24 cellular contexts compared by ENCODE assay signal in genomic region chr14:73665130-73665529, GRCh38. TPM values are rescaled to one million over a fixed set of nuclear protein-coding genes. Genes with fewer than 3 reads are reported as not detected.
DNase-seq lines count a peak whose midpoint lies in the region; ATAC-seq, FAIRE-seq and TF ChIP-seq lines count a peak whose summit lies in the region.
"Had no signal": no experiment of that assay in that cellular context is flagged by ENCODE, and none has a peak within 500 bp of the region (broad histone marks: within the 10 kb centered on the region; RNA-seq: fewer than 3 reads in every experiment).

No MANE protein-coding gene starts in this region.

- POLR2A ChIA-PET in HepG2 (lab: Yijun Ruan, JAX) = no interaction called here

- H3K4me3 Mint-ChIP-seq in astrocyte (ENCODE audit: unreplicated experiment) (no peak overlapping the region), type B pancreatic cell (no peak overlapping the region)
- H3K4me3 Mint-ChIP-seq: CD4-positive, CD25-positive, alpha-beta regulatory T cell; CD8-positive, alpha-beta T cell; HFFc6 had no signal

- no peak overlapping the region for H3K18ac ChIP-seq in mesendoderm (ENCODE audit: low read length)

- no peak overlapping the region for H3K4ac ChIP-seq in mesendoderm (ENCODE audit: low read depth, low read length)

- WGBS in HepG2 (ENCODE audit: low lambda C conversion rate) = 86% methylated on average over 2 of the region's 2 CpGs
- WGBS in right lobe of liver (ENCODE audit: insufficient coverage, low coverage, low lambda C conversion rate, missing lambda C conversion rate) = 94% methylated on average over 2 of the region's 2 CpGs
- no CpG with 5 or more reads among the region's 2 CpGs for WGBS in mesendoderm (ENCODE audit: extremely low coverage, insufficient coverage, low lambda C conversion rate)

- H3K27ac Mint-ChIP-seq in astrocyte (ENCODE audit: unreplicated experiment) (no peak overlapping the region), type B pancreatic cell (no peak overlapping the region)
- H3K27ac Mint-ChIP-seq: CD4-positive, CD25-positive, alpha-beta regulatory T cell; CD8-positive, alpha-beta T cell; HFFc6 had no signal

- H4K5ac ChIP-seq in mesendoderm (ENCODE audit: low read length) = no peak overlapping the region

- in situ Hi-C loops in HepG2 (cut with HindIII; ENCODE audit: extremely low pct_ligation_motif_present, low pct_unique_long_range_greater_than_20kb) = no loop called here

- H3K36me3 Mint-ChIP-seq in astrocyte (ENCODE audit: low read depth, unreplicated experiment) = peaks cover 2% of the 10 kb centered on the region
- H3K36me3 Mint-ChIP-seq in type B pancreatic cell = peaks cover 16% of the 10 kb centered on the region

- H3K4me2 ChIP-seq in HepG2 (ENCODE audit: low read depth, low read length) (no peak overlapping the region), astrocyte (ENCODE audit: low read length) (no peak overlapping the region), mesendoderm (ENCODE audit: low read length) (no peak overlapping the region)
- H3K4me2 ChIP-seq: BLaER1 treated with 17β-estradiol and CSF1 and Interleukin-3, amounts not matched to agents 10 nM and 100 nM had no signal

- no peak overlapping the region for H3K56ac ChIP-seq in mesendoderm (ENCODE audit: low read length)

- no peaks in the 10 kb centered on the region for H3K9me3 Mint-ChIP-seq in astrocyte (ENCODE audit: unreplicated experiment)
- peaks cover 4% of the 10 kb centered on the region for H3K9me3 Mint-ChIP-seq in type B pancreatic cell
- H3K9me3 Mint-ChIP-seq: CD4-positive, CD25-positive, alpha-beta regulatory T cell; CD8-positive, alpha-beta T cell; HFFc6 had no signal

- no TSS peak for BruUV-seq in HepG2 (replicated peaks; lab: Mats Ljungman, UMichigan)

- intact Hi-C loops in HepG2 (cut with micrococcal nuclease; ENCODE audit: unreplicated experiment) (loop anchor here (2.0 kb wide), 1 partner anchor 48 kb away; no protein-coding TSS in a partner anchor), right lobe of liver (cut with DNase I) (no loop called here)

- peaks cover 25% of the 10 kb centered on the region for H3K4me1 ChIP-seq in HepG2 (ENCODE audit: insufficient read depth, low read length)
- H3K4me1 ChIP-seq in right lobe of liver = peaks cover 0 to 9% (median 2%) of the 10 kb centered on the region in 4 donors
- H3K4me1 ChIP-seq in astrocyte (ENCODE audit: insufficient read depth, low read length) = peaks cover 11% of the 10 kb centered on the region
- H3K4me1 ChIP-seq in mesendoderm (ENCODE audit: control insufficient read depth, low read depth, low read length) = no peaks in the 10 kb centered on the region
- H3K4me1 ChIP-seq: BE2C had no signal

- no peak for FAIRE-seq in HepG2 (lab: Jason Lieb, UNC)
- FAIRE-seq in astrocyte (lab: Jason Lieb, UNC) = no peak
- FAIRE-seq: A204.1, G401.6, GM12878, GM19239, H54 had no signal

- H3K27me3 Mint-ChIP-seq in astrocyte (ENCODE audit: low read depth, unreplicated experiment) (no peaks in the 10 kb centered on the region), type B pancreatic cell (no peaks in the 10 kb centered on the region)
- H3K27me3 Mint-ChIP-seq: CD4-positive, CD25-positive, alpha-beta regulatory T cell had no signal

- no peak for DNase-seq in HepG2 (ENCODE audit: low spot score)
- DNase-seq in right lobe of liver = no peak
- DNase-seq in astrocyte (ENCODE audit: low read depth) = no peak
- peak; percentile 2 for DNase-seq in mesendoderm
- no peak for DNase-seq in activated CD4-positive, alpha-beta T cell treated with anti-CD3 and anti-CD28 coated beads for 4 hours
- no peak for DNase-seq in type B pancreatic cell (ENCODE audit: extremely low spot score, unreplicated experiment)
- DNase-seq: ACHN; AML-193; BE2C; Caco-2; CD4-positive, CD25-positive, alpha-beta regulatory T cell; CD8-positive, alpha-beta T cell; DMS153; DND-41; GM23248; HFFc6 had no signal

- H3K9ac ChIP-seq in HepG2 (ENCODE audit: insufficient read depth, low read depth, low read length) = no peak overlapping the region
- no peak overlapping the region for H3K9ac ChIP-seq in astrocyte (ENCODE audit: low read length)
- no peak overlapping the region for H3K9ac ChIP-seq in mesendoderm (ENCODE audit: low read length)
- H3K9ac ChIP-seq: BLaER1 treated with 17β-estradiol and CSF1 and Interleukin-3, amounts not matched to agents 10 nM and 100 nM; GM23248 had no signal

- H4K8ac ChIP-seq in mesendoderm (ENCODE audit: low read depth, low read length) = no peak overlapping the region

- H3K27ac ChIP-seq in HepG2 (ENCODE audit: extremely low read length, insufficient read depth, low read length) (no peak overlapping the region), right lobe of liver (no peak overlapping the region), astrocyte (ENCODE audit: low read depth, low read length) (peak overlapping the region; percentile 3), mesendoderm (ENCODE audit: low read depth, low read length) (no peak overlapping the region)
- H3K27ac ChIP-seq: 22Rv1; BLaER1 treated with 17β-estradiol and CSF1 and Interleukin-3, amounts not matched to agents 10 nM and 100 nM; GM23248 had no signal

- TF ChIP-seq POLR2A in HepG2 (IDR thresholded peaks at IDR 0.05; ENCODE audit: insufficient read depth in 1 of 2, low read depth in 2 of 2, low read length in 2 of 2) = no peak
- no peak for TF ChIP-seq POLR2A in right lobe of liver (IDR thresholded peaks at IDR 0.05)

- ATAC-seq in HepG2 = no peak
- no peak for ATAC-seq in right lobe of liver
- ATAC-seq: CD8-positive, alpha-beta T cell; GM12878 had no signal

- H2BK5ac ChIP-seq in mesendoderm (ENCODE audit: low read length) = no peak overlapping the region

- no peaks in the 10 kb centered on the region for H3K79me1 ChIP-seq in mesendoderm (ENCODE audit: low read length)

- no peak overlapping the region for H3K23ac ChIP-seq in mesendoderm (ENCODE audit: low read length)

- H3K79me2 ChIP-seq in HepG2 (ENCODE audit: insufficient read depth, low read length) = no peaks in the 10 kb centered on the region
- no peaks in the 10 kb centered on the region for H3K79me2 ChIP-seq in astrocyte (ENCODE audit: insufficient read depth, low read length)
- no peaks in the 10 kb centered on the region for H3K79me2 ChIP-seq in mesendoderm (ENCODE audit: control insufficient read depth, insufficient read depth, low read length)

- 0 out of 5 replicates have a peak, but pooled peaks cover 0 to 4% of the 10 kb centered on the region in 2 experiments for H3K36me3 ChIP-seq in HepG2 (replicated peaks in 1 of 2; ENCODE audit: control insufficient read depth in 1 of 2, insufficient read depth in 2 of 2, low read length in 2 of 2)
- H3K36me3 ChIP-seq in right lobe of liver = no peaks in the 10 kb centered on the region
- H3K36me3 ChIP-seq in astrocyte (ENCODE audit: insufficient read depth, low read length) = peaks cover 1% of the 10 kb centered on the region
- H3K36me3 ChIP-seq in mesendoderm (ENCODE audit: control insufficient read depth, insufficient read depth, low read length) = no peaks in the 10 kb centered on the region
- H3K36me3 ChIP-seq: BE2C had no signal

- H2AFZ ChIP-seq in HepG2 (ENCODE audit: low read length) (no peak overlapping the region), astrocyte (ENCODE audit: low read depth, low read length) (no peak overlapping the region)
- H2AFZ ChIP-seq: GM23248 had no signal

- no peak overlapping the region for H2BK15ac ChIP-seq in mesendoderm (replicated peaks; ENCODE audit: low read depth)

- CTCF ChIA-PET in HepG2 (lab: Yijun Ruan, JAX; ENCODE audit: low intra/inter-chr PET ratio, low total read pairs) = no interaction called here

- H3K9me3 ChIP-seq in HepG2 (ENCODE audit: low read length) = no peaks in the 10 kb centered on the region
- H3K9me3 ChIP-seq in right lobe of liver = no peaks in the 10 kb centered on the region
- H3K9me3 ChIP-seq in astrocyte (ENCODE audit: insufficient read depth, low read depth, low read length) = no peaks in the 10 kb centered on the region
- H3K9me3 ChIP-seq: BE2C; BLaER1 treated with 17β-estradiol and CSF1 and Interleukin-3, amounts not matched to agents 10 nM and 100 nM; Caco-2; HAP-1 had no signal

- H3K4me1 Mint-ChIP-seq in astrocyte (ENCODE audit: low read depth, unreplicated experiment) (peaks cover 21% of the 10 kb centered on the region), type B pancreatic cell (ENCODE audit: unreplicated experiment) (peaks cover 6% of the 10 kb centered on the region)

- H4K20me1 ChIP-seq in HepG2 (ENCODE audit: insufficient read depth, low read length) (no peaks in the 10 kb centered on the region), astrocyte (ENCODE audit: insufficient read depth, low read length) (no peaks in the 10 kb centered on the region)
- H4K20me1 ChIP-seq: BLaER1 treated with 17β-estradiol and CSF1 and Interleukin-3, amounts not matched to agents 10 nM and 100 nM had no signal

- H3K27me3 ChIP-seq in HepG2 (ENCODE audit: control insufficient read depth in 1 of 2, insufficient read depth in 2 of 2, low read length in 2 of 2) (no peaks in the 10 kb centered on the region), right lobe of liver (no peaks in the 10 kb centered on the region), astrocyte (ENCODE audit: insufficient read depth, low read length) (no peaks in the 10 kb centered on the region), mesendoderm (ENCODE audit: insufficient read depth, low read length, poor library complexity) (no peaks in the 10 kb centered on the region)
- H3K27me3 ChIP-seq: BE2C; BLaER1 treated with 17β-estradiol and CSF1 and Interleukin-3, amounts not matched to agents 10 nM and 100 nM had no signal

- H2AK5ac ChIP-seq in mesendoderm (ENCODE audit: low read length) = no peak overlapping the region

- TF ChIP-seq CTCF in HepG2 (CRISPR knock-in tag; IDR thresholded peaks at IDR 0.05) = no peak
- TF ChIP-seq CTCF in right lobe of liver (IDR thresholded peaks at IDR 0.05) = no peak
- no peak for TF ChIP-seq CTCF in astrocyte (IDR thresholded peaks at IDR 0.05; ENCODE audit: insufficient read depth, low read depth, low read length)
- TF ChIP-seq CTCF in type B pancreatic cell (conservative IDR thresholded peaks at IDR 0.05) = no peak

- TF ChIP-seq EP300 in HepG2 (IDR thresholded peaks at IDR 0.05; ENCODE audit: low read depth in 2 of 2, low read length in 2 of 2) (no peak), HepG2 (CRISPR knock-in tag; IDR thresholded peaks at IDR 0.05; ENCODE audit: borderline replicate concordance) (no peak)

- H3K4me3 ChIP-seq in HepG2 (replicated peaks in 1 of 3; ENCODE audit: insufficient read depth in 1 of 3, low read depth in 2 of 3, low read length in 3 of 3) (no peak overlapping the region), right lobe of liver (no peak overlapping the region), astrocyte (ENCODE audit: insufficient read depth, low read depth, low read length) (no peak overlapping the region), mesendoderm (ENCODE audit: low read length) (no peak overlapping the region)
- H3K4me3 ChIP-seq: BLaER1 treated with 17β-estradiol and CSF1 and Interleukin-3, amounts not matched to agents 10 nM and 100 nM; GM12878; GM23248; HAP-1 had no signal

- TF ChIP-seq RAD21 in HepG2 (CRISPR knock-in tag; IDR thresholded peaks at IDR 0.05) = no peak

- H2BK120ac ChIP-seq in mesendoderm (ENCODE audit: low read depth, low read length) = no peak overlapping the region

RNA-seq across cellular contexts. Expression of gene DNAL1, which starts 20.3 kb away (rescaled TPM):
- total RNA-seq in HepG2 (2016; rRNA removed; fragmentation: Illumina TruSeq; extraction: Trizol) (13.3 and 13.5 TPM in 2 replicates), right lobe of liver (1 to 10 TPM; 2.7 to 5.7 (median 3.2) TPM), astrocyte (24.9 and 27.4 TPM in 2 replicates), type B pancreatic cell (ENCODE audit: low replicate concordance) (7.1 and 20.3 TPM in 2 replicates)
- 9.9 and 11.6 TPM in 2 replicates for total RNA-seq in HepG2 (2016; cell fraction: cytosol; rRNA removed; fragmentation: Illumina TruSeq; extraction: Trizol; ENCODE audit: low read depth)
- 8.1 and 12.8 TPM in 2 replicates for total RNA-seq in HepG2 (2016; cell fraction: insoluble cytoplasmic fraction; rRNA removed; fragmentation: Illumina TruSeq; extraction: Trizol)
- total RNA-seq in HepG2 (2016; cell fraction: membrane; rRNA removed; fragmentation: Illumina TruSeq; extraction: Trizol) = 5.7 and 7.0 TPM in 2 replicates
- 4.1 and 4.2 TPM in 2 replicates for total RNA-seq in HepG2 (2016; cell fraction: nucleus; rRNA removed; fragmentation: Illumina TruSeq; extraction: Trizol)
- 0.84 and 1.4 TPM in 2 replicates for polyA plus RNA-seq in HepG2 (2011; rRNA removed)
- 0.39 and 1.00 TPM in 2 replicates for polyA plus RNA-seq in HepG2 (2011; cell fraction: cytosol; rRNA removed)
- 1.2 and 1.3 TPM in 2 replicates for polyA plus RNA-seq in HepG2 (2011; cell fraction: nucleus; rRNA removed)
- 1.6 and 2.2 TPM in 2 replicates for polyA plus RNA-seq in HepG2 (2012)
- 4.1 and 4.3 TPM in 2 replicates for polyA plus RNA-seq in HepG2 (2016; cell fraction: cytosol; fragmentation: Illumina TruSeq; extraction: Trizol; ENCODE audit: low read depth)
- polyA plus RNA-seq in HepG2 (2016; cell fraction: insoluble cytoplasmic fraction; fragmentation: Illumina TruSeq; extraction: Trizol; ENCODE audit: low read depth) = 7.8 and 8.3 TPM in 2 replicates
- polyA plus RNA-seq in HepG2 (2016; cell fraction: membrane; fragmentation: Illumina TruSeq; extraction: Trizol; ENCODE audit: low read depth) = 2.7 and 3.2 TPM in 2 replicates
- polyA plus RNA-seq in HepG2 (2016; cell fraction: nucleus; fragmentation: Illumina TruSeq; extraction: Trizol; ENCODE audit: insufficient read depth, low read depth) = 4.2 and 6.6 TPM in 2 replicates
- 0.48 and 1.7 TPM in 2 replicates for polyA minus RNA-seq in HepG2 (2011; rRNA and poly(A)+ RNA removed; ENCODE audit: low replicate concordance)
- polyA minus RNA-seq in HepG2 (2011; cell fraction: cytosol; rRNA and poly(A)+ RNA removed) = 1.8 and 2.4 TPM in 2 replicates
- polyA minus RNA-seq in HepG2 (2011; cell fraction: nucleus; rRNA and poly(A)+ RNA removed) = 1.4 and 1.9 TPM in 2 replicates
- 11.4 TPM for polyA plus RNA-seq in mesendoderm (2013, experiment 1 of 2)
- 12.4 TPM for polyA plus RNA-seq in mesendoderm (2013, experiment 2 of 2)

RNA-seq across cellular contexts. Expression of gene PNMA1, which starts 49.1 kb away (rescaled TPM):
- total RNA-seq in HepG2 (2016; rRNA removed; fragmentation: Illumina TruSeq; extraction: Trizol) (8.3 and 10.7 TPM in 2 replicates), right lobe of liver (1 to 10 TPM; 1.7 to 7.6 (median 3.7) TPM), astrocyte (67.4 and 74.3 TPM in 2 replicates), type B pancreatic cell (ENCODE audit: low replicate concordance) (35.5 and 64.8 TPM in 2 replicates)
- 1.8 and 1.9 TPM in 2 replicates for total RNA-seq in HepG2 (2016; cell fraction: cytosol; rRNA removed; fragmentation: Illumina TruSeq; extraction: Trizol; ENCODE audit: low read depth)
- total RNA-seq in HepG2 (2016; cell fraction: insoluble cytoplasmic fraction; rRNA removed; fragmentation: Illumina TruSeq; extraction: Trizol) = 8.5 and 12.1 TPM in 2 replicates
- 7.8 and 8.3 TPM in 2 replicates for total RNA-seq in HepG2 (2016; cell fraction: membrane; rRNA removed; fragmentation: Illumina TruSeq; extraction: Trizol)
- total RNA-seq in HepG2 (2016; cell fraction: nucleus; rRNA removed; fragmentation: Illumina TruSeq; extraction: Trizol) = 8.6 and 9.7 TPM in 2 replicates
- polyA plus RNA-seq in HepG2 (2011; rRNA removed) = 6.6 and 7.0 TPM in 2 replicates
- polyA plus RNA-seq in HepG2 (2011; cell fraction: cytosol; rRNA removed) = 5.3 and 6.7 TPM in 2 replicates
- 6.4 and 7.7 TPM in 2 replicates for polyA plus RNA-seq in HepG2 (2011; cell fraction: nucleus; rRNA removed)
- 14.1 and 14.8 TPM in 2 replicates for polyA plus RNA-seq in HepG2 (2012)
- polyA plus RNA-seq in HepG2 (2016; cell fraction: cytosol; fragmentation: Illumina TruSeq; extraction: Trizol; ENCODE audit: low read depth) = 2.5 and 2.9 TPM in 2 replicates
- 18.3 and 20.9 TPM in 2 replicates for polyA plus RNA-seq in HepG2 (2016; cell fraction: insoluble cytoplasmic fraction; fragmentation: Illumina TruSeq; extraction: Trizol; ENCODE audit: low read depth)
- polyA plus RNA-seq in HepG2 (2016; cell fraction: membrane; fragmentation: Illumina TruSeq; extraction: Trizol; ENCODE audit: low read depth) = 7.0 and 8.6 TPM in 2 replicates
- polyA plus RNA-seq in HepG2 (2016; cell fraction: nucleus; fragmentation: Illumina TruSeq; extraction: Trizol; ENCODE audit: insufficient read depth, low read depth) = 17.9 and 18.6 TPM in 2 replicates
- polyA minus RNA-seq in HepG2 (2011; rRNA and poly(A)+ RNA removed; ENCODE audit: low replicate concordance) = 5.1 and 5.4 TPM in 2 replicates
- polyA minus RNA-seq in HepG2 (2011; cell fraction: cytosol; rRNA and poly(A)+ RNA removed) = 5.6 and 6.3 TPM in 2 replicates
- 4.8 and 7.0 TPM in 2 replicates for polyA minus RNA-seq in HepG2 (2011; cell fraction: nucleus; rRNA and poly(A)+ RNA removed)
- 34.5 TPM for polyA plus RNA-seq in mesendoderm (2013, experiment 1 of 2)
- polyA plus RNA-seq in mesendoderm (2013, experiment 2 of 2) = 34.4 TPM

RNA-seq across cellular contexts. Expression of gene ACOT6, which starts 52.8 kb away (rescaled TPM):
- total RNA-seq in HepG2 (2016; rRNA removed; fragmentation: Illumina TruSeq; extraction: Trizol) = 0.27 TPM in 1 of 2 replicates, not detected in the other
- 0.20 TPM in 1 of 2 replicates, not detected in the other for total RNA-seq in HepG2 (2016; cell fraction: cytosol; rRNA removed; fragmentation: Illumina TruSeq; extraction: Trizol; ENCODE audit: low read depth)
- total RNA-seq in HepG2 (2016; cell fraction: insoluble cytoplasmic fraction; rRNA removed; fragmentation: Illumina TruSeq; extraction: Trizol) = 0.19 TPM in 2 replicates
- 0.21 and 0.31 TPM in 2 replicates for total RNA-seq in HepG2 (2016; cell fraction: membrane; rRNA removed; fragmentation: Illumina TruSeq; extraction: Trizol)
- total RNA-seq in HepG2 (2016; cell fraction: nucleus; rRNA removed; fragmentation: Illumina TruSeq; extraction: Trizol) = not detected in 2 replicates
- polyA plus RNA-seq in HepG2 (2011; rRNA removed) = 0.15 and 0.24 TPM in 2 replicates
- polyA plus RNA-seq in HepG2 (2011; cell fraction: cytosol; rRNA removed) = 0.05 and 0.21 TPM in 2 replicates
- not detected in 2 replicates for polyA plus RNA-seq in HepG2 (2011; cell fraction: nucleus; rRNA removed)
- not detected in 2 replicates for polyA plus RNA-seq in HepG2 (2012)
- polyA plus RNA-seq in HepG2 (2016; cell fraction: cytosol; fragmentation: Illumina TruSeq; extraction: Trizol; ENCODE audit: low read depth) = 0.10 TPM in 1 of 2 replicates, not detected in the other
- not detected in 2 replicates for polyA plus RNA-seq in HepG2 (2016; cell fraction: insoluble cytoplasmic fraction; fragmentation: Illumina TruSeq; extraction: Trizol; ENCODE audit: low read depth)
- polyA plus RNA-seq in HepG2 (2016; cell fraction: membrane; fragmentation: Illumina TruSeq; extraction: Trizol; ENCODE audit: low read depth) = 0.32 and 0.34 TPM in 2 replicates
- not detected in 2 replicates for polyA plus RNA-seq in HepG2 (2016; cell fraction: nucleus; fragmentation: Illumina TruSeq; extraction: Trizol; ENCODE audit: insufficient read depth, low read depth)
- polyA minus RNA-seq in HepG2 (2011; rRNA and poly(A)+ RNA removed; ENCODE audit: low replicate concordance) = 0.12 and 0.28 TPM in 2 replicates
- polyA minus RNA-seq in HepG2 (2011; cell fraction: cytosol; rRNA and poly(A)+ RNA removed) = 0.70 TPM in 1 of 2 replicates, not detected in the other
- polyA minus RNA-seq in HepG2 (2011; cell fraction: nucleus; rRNA and poly(A)+ RNA removed) = 0.50 TPM in 1 of 2 replicates, not detected in the other
- 1 to 10 TPM in 2 of 6 experiments, under 1 TPM in 2, not detected in 2; 0.49 to 1.4 (median 0.94) TPM for total RNA-seq in right lobe of liver
- total RNA-seq in astrocyte = not detected in 2 replicates
- polyA plus RNA-seq in mesendoderm (2013, experiment 1 of 2) = 0.06 TPM
- 0.03 TPM for polyA plus RNA-seq in mesendoderm (2013, experiment 2 of 2)
- total RNA-seq in type B pancreatic cell (ENCODE audit: low replicate concordance) = not detected in 2 replicates
- total RNA-seq: Caco-2; CD4-positive, CD25-positive, alpha-beta regulatory T cell; CD8-positive, alpha-beta T cell; GM12878; GM23248; HFFc6 had no signal
- polyA plus RNA-seq: GM12878, GM23248 had no signal
